Comparison of ENCODE assay signal across 3 cellular contexts in the genomic region with DNA sequence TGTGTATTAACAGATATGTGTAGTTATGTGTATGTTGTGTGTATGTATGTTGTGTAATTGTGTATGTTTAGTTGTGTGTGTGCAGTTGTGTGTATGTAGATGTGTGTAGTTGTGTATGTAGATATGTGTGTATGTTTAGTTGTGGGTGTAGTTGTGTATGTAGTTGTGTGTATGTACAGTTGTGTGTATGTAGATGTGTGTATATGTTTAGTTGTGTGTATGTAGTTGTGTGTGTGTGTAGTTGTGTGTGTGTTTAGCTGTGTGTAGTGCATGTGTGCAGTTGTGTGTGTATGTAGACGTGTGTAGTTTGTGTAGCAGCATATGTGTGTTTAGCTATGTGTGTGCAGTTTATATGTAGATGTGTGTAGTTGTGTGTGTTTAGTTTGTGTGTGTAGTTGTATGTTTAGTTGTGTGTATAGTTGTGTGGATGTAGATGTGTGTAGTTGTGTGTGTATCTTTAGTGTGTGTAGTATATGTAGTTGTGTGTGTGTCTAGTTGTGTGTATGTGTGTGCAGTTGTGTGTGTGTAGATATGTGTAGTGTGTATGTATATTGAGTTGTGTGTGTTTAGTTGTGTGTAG.
TF ChIP-seq lines count a peak whose summit lies in the region.

No MANE protein-coding gene starts in this region.

TF ChIP-seq in GM12891, 5 proteins besides CTCF, POLR2A, EP300 and RAD21:
- no peak for TF ChIP-seq TAF1 (IDR thresholded peaks at IDR 0.05; ENCODE audit: low read depth, low read length)
- TF ChIP-seq POLR2AphosphoS5 (IDR thresholded peaks at IDR 0.05; ENCODE audit: low read depth, low read length) = no peak
- TF ChIP-seq PAX5 (IDR thresholded peaks at IDR 0.05; ENCODE audit: insufficient read depth, low read length, severe bottlenecking) = no peak
- no peak for TF ChIP-seq POU2F2 (IDR thresholded peaks at IDR 0.05; ENCODE audit: low read depth, low read length)
- TF ChIP-seq SPI1 (IDR thresholded peaks at IDR 0.05; ENCODE audit: low read depth, low read length) = no peak

TF ChIP-seq in HEK293T, 16 proteins besides CTCF, POLR2A, EP300 and RAD21:
- TF ChIP-seq L3MBTL2 (conservative IDR thresholded peaks at IDR 0.05) = no peak
- TF ChIP-seq SP1 (IDR thresholded peaks at IDR 0.05) = no peak
- TF ChIP-seq NFRKB (IDR thresholded peaks at IDR 0.05) = no peak
- peak; percentile 69 for TF ChIP-seq TARDBP (IDR thresholded peaks at IDR 0.05)

TF ChIP-seq in K562, 482 proteins besides CTCF, POLR2A, EP300 and RAD21 (continues in another document):
- no peak for TF ChIP-seq KLF6 (CRISPR knock-in tag; IDR thresholded peaks at IDR 0.05; ENCODE audit: borderline replicate concordance)
- peak; percentile 52 for TF ChIP-seq POLR2B (IDR thresholded peaks at IDR 0.05; ENCODE audit: low read depth, partially characterized antibody)
- TF ChIP-seq ZNF282 (CRISPR knock-in tag; IDR thresholded peaks at IDR 0.05) = no peak
- TF ChIP-seq, protein P1, sequence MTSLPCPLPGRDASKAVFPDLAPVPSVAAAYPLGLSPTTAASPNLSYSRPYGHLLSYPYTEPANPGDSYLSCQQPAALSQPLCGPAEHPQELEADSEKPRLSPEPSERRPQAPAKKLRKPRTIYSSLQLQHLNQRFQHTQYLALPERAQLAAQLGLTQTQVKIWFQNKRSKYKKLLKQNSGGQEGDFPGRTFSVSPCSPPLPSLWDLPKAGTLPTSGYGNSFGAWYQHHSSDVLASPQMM (CRISPR knock-in tag; IDR thresholded peaks at IDR 0.05) = no peak
- TF ChIP-seq RAD51 (IDR thresholded peaks at IDR 0.05; ENCODE audit: borderline replicate concordance, low read depth) = no peak
- no peak for TF ChIP-seq KDM5B (IDR thresholded peaks at IDR 0.05; ENCODE audit: insufficient replicate concordance, low read depth, low read length)
- TF ChIP-seq, protein P2, sequence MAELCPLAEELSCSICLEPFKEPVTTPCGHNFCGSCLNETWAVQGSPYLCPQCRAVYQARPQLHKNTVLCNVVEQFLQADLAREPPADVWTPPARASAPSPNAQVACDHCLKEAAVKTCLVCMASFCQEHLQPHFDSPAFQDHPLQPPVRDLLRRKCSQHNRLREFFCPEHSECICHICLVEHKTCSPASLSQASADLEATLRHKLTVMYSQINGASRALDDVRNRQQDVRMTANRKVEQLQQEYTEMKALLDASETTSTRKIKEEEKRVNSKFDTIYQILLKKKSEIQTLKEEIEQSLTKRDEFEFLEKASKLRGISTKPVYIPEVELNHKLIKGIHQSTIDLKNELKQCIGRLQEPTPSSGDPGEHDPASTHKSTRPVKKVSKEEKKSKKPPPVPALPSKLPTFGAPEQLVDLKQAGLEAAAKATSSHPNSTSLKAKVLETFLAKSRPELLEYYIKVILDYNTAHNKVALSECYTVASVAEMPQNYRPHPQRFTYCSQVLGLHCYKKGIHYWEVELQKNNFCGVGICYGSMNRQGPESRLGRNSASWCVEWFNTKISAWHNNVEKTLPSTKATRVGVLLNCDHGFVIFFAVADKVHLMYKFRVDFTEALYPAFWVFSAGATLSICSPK (IDR thresholded peaks at IDR 0.05; ENCODE audit: borderline replicate concordance) = peak; percentile 93; the same call in 1 of the 2 replicates
- no peak for TF ChIP-seq GTF2E2 (tag; IDR thresholded peaks at IDR 0.05)
- TF ChIP-seq PTRF (tag; IDR thresholded peaks at IDR 0.05) = no peak
- TF ChIP-seq, protein P3, sequence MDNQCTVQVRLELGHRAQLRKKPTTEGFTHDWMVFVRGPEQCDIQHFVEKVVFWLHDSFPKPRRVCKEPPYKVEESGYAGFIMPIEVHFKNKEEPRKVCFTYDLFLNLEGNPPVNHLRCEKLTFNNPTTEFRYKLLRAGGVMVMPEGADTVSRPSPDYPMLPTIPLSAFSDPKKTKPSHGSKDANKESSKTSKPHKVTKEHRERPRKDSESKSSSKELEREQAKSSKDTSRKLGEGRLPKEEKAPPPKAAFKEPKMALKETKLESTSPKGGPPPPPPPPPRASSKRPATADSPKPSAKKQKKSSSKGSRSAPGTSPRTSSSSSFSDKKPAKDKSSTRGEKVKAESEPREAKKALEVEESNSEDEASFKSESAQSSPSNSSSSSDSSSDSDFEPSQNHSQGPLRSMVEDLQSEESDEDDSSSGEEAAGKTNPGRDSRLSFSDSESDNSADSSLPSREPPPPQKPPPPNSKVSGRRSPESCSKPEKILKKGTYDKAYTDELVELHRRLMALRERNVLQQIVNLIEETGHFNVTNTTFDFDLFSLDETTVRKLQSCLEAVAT (IDR thresholded peaks at IDR 0.05) = peak; percentile 60 to 76; a peak in 1 of 4 replicates
- TF ChIP-seq ZNF253 (CRISPR knock-in tag; conservative IDR thresholded peaks at IDR 0.05) = no peak
- no peak for TF ChIP-seq ZNF699 (CRISPR knock-in tag; IDR thresholded peaks at IDR 0.05; ENCODE audit: insufficient replicate concordance)
- TF ChIP-seq SOX6 (IDR thresholded peaks at IDR 0.05) = no peak
- TF ChIP-seq NCOR1 (IDR thresholded peaks at IDR 0.05) = 0 out of 2 replicates have a peak, but pooled peaks have one; percentile 7
- TF ChIP-seq, protein P4, sequence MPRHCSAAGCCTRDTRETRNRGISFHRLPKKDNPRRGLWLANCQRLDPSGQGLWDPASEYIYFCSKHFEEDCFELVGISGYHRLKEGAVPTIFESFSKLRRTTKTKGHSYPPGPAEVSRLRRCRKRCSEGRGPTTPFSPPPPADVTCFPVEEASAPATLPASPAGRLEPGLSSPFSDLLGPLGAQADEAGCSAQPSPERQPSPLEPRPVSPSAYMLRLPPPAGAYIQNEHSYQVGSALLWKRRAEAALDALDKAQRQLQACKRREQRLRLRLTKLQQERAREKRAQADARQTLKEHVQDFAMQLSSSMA (CRISPR knock-in tag; IDR thresholded peaks at IDR 0.05) = 0 out of 2 replicates have a peak, but pooled peaks have one; percentile 33
- TF ChIP-seq YBX1 (IDR thresholded peaks at IDR 0.05) = 0 out of 2 replicates have a peak, but pooled peaks have one; percentile 13
- TF ChIP-seq EHMT2 (IDR thresholded peaks at IDR 0.05) = peak; percentile 51; the same call in 1 of the 2 replicates
- TF ChIP-seq, protein P5, sequence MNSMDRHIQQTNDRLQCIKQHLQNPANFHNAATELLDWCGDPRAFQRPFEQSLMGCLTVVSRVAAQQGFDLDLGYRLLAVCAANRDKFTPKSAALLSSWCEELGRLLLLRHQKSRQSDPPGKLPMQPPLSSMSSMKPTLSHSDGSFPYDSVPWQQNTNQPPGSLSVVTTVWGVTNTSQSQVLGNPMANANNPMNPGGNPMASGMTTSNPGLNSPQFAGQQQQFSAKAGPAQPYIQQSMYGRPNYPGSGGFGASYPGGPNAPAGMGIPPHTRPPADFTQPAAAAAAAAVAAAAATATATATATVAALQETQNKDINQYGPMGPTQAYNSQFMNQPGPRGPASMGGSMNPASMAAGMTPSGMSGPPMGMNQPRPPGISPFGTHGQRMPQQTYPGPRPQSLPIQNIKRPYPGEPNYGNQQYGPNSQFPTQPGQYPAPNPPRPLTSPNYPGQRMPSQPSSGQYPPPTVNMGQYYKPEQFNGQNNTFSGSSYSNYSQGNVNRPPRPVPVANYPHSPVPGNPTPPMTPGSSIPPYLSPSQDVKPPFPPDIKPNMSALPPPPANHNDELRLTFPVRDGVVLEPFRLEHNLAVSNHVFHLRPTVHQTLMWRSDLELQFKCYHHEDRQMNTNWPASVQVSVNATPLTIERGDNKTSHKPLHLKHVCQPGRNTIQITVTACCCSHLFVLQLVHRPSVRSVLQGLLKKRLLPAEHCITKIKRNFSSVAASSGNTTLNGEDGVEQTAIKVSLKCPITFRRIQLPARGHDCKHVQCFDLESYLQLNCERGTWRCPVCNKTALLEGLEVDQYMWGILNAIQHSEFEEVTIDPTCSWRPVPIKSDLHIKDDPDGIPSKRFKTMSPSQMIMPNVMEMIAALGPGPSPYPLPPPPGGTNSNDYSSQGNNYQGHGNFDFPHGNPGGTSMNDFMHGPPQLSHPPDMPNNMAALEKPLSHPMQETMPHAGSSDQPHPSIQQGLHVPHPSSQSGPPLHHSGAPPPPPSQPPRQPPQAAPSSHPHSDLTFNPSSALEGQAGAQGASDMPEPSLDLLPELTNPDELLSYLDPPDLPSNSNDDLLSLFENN (IDR thresholded peaks at IDR 0.05; ENCODE audit: low read depth in 2 of 2, low read length in 2 of 2) = no peak
- TF ChIP-seq LARP7 (IDR thresholded peaks at IDR 0.05) = 0 out of 2 replicates have a peak, but pooled peaks have one; percentile 72
- TF ChIP-seq CC2D1A (IDR thresholded peaks at IDR 0.05) = 0 out of 2 replicates have a peak, but pooled peaks have one; percentile 16
- peak; percentile 20 for TF ChIP-seq CREBBP (IDR thresholded peaks at IDR 0.05; ENCODE audit: low read depth, low read length)
- TF ChIP-seq ZBTB17 (CRISPR knock-in tag; IDR thresholded peaks at IDR 0.05) = no peak
- no peak for TF ChIP-seq KAT2B (IDR thresholded peaks at IDR 0.05; ENCODE audit: low read depth, low read length)
- TF ChIP-seq NBN (IDR thresholded peaks at IDR 0.05; ENCODE audit: low read depth) = peak; percentile 55; the same call in 1 of the 2 replicates
- TF ChIP-seq ZZZ3 (IDR thresholded peaks at IDR 0.05) = peak; percentile 12; the same call in 1 of the 2 replicates
- no peak for TF ChIP-seq SAFB (IDR thresholded peaks at IDR 0.05; ENCODE audit: borderline replicate concordance, low read depth, low read length)
- peak; percentile 15 to 58; a peak in 2 of 4 replicates for TF ChIP-seq CSDE1 (IDR thresholded peaks at IDR 0.05)
- TF ChIP-seq MBD2 (IDR thresholded peaks at IDR 0.05; ENCODE audit: borderline replicate concordance, low read depth) = no peak
- peak; percentile 84 for TF ChIP-seq SMARCA5 (IDR thresholded peaks at IDR 0.05)
- no peak for TF ChIP-seq PHF8 (IDR thresholded peaks at IDR 0.05; ENCODE audit: borderline replicate concordance, low read length)
- TF ChIP-seq NFIC (IDR thresholded peaks at IDR 0.05) = peak; percentile 26; the same call in 1 of the 2 replicates
- 0 out of 2 replicates have a peak, but pooled peaks have one; percentile 69 for TF ChIP-seq IRF2 (CRISPR knock-in tag; IDR thresholded peaks at IDR 0.05)
- 0 out of 2 replicates have a peak, but pooled peaks have one; percentile 21 for TF ChIP-seq NR2C2 (CRISPR knock-in tag; IDR thresholded peaks at IDR 0.05)
- TF ChIP-seq NR2C2 (tag; IDR thresholded peaks at IDR 0.05) = no peak
- TF ChIP-seq FIP1L1 (IDR thresholded peaks at IDR 0.05; ENCODE audit: low read depth, low read length, poor library complexity, severe bottlenecking) = no peak
- TF ChIP-seq SMARCE1 (IDR thresholded peaks at IDR 0.05) = no peak
- no peak for TF ChIP-seq CBX5 (IDR thresholded peaks at IDR 0.05; ENCODE audit: borderline replicate concordance, low read depth)
- peak; percentile 47; the same call in 1 of the 2 replicates for TF ChIP-seq MYBL2 (IDR thresholded peaks at IDR 0.05; ENCODE audit: low read depth)
- TF ChIP-seq MYBL2 (CRISPR knock-in tag; IDR thresholded peaks at IDR 0.05; ENCODE audit: borderline replicate concordance) = no peak
- TF ChIP-seq JUN (IDR thresholded peaks at IDR 0.05; ENCODE audit: borderline replicate concordance, low read depth, low read length) = no peak
- no peak for TF ChIP-seq JUN (CRISPR knock-in tag; IDR thresholded peaks at IDR 0.05; ENCODE audit: borderline replicate concordance)
- no peak for TF ChIP-seq MCM5 (IDR thresholded peaks at IDR 0.05; ENCODE audit: low read depth)
- TF ChIP-seq MCM2 (IDR thresholded peaks at IDR 0.05; ENCODE audit: low read depth) = no peak
- TF ChIP-seq KDM1A (IDR thresholded peaks at IDR 0.05) = peak in 1 of 2 experiments; percentile 43; a peak in 1 of 4 replicates
- TF ChIP-seq NR2C1 (IDR thresholded peaks at IDR 0.05) = 0 out of 2 replicates have a peak, but pooled peaks have one; percentile 37
- no peak for TF ChIP-seq NR2C1 (tag; IDR thresholded peaks at IDR 0.05)
- peak in 1 of 2 experiments; percentile 73; a peak in 1 of 4 replicates for TF ChIP-seq ARNT (IDR thresholded peaks at IDR 0.05)
- no peak for TF ChIP-seq MTF1 (CRISPR knock-in tag; IDR thresholded peaks at IDR 0.05; ENCODE audit: borderline replicate concordance)
- TF ChIP-seq, protein P6, sequence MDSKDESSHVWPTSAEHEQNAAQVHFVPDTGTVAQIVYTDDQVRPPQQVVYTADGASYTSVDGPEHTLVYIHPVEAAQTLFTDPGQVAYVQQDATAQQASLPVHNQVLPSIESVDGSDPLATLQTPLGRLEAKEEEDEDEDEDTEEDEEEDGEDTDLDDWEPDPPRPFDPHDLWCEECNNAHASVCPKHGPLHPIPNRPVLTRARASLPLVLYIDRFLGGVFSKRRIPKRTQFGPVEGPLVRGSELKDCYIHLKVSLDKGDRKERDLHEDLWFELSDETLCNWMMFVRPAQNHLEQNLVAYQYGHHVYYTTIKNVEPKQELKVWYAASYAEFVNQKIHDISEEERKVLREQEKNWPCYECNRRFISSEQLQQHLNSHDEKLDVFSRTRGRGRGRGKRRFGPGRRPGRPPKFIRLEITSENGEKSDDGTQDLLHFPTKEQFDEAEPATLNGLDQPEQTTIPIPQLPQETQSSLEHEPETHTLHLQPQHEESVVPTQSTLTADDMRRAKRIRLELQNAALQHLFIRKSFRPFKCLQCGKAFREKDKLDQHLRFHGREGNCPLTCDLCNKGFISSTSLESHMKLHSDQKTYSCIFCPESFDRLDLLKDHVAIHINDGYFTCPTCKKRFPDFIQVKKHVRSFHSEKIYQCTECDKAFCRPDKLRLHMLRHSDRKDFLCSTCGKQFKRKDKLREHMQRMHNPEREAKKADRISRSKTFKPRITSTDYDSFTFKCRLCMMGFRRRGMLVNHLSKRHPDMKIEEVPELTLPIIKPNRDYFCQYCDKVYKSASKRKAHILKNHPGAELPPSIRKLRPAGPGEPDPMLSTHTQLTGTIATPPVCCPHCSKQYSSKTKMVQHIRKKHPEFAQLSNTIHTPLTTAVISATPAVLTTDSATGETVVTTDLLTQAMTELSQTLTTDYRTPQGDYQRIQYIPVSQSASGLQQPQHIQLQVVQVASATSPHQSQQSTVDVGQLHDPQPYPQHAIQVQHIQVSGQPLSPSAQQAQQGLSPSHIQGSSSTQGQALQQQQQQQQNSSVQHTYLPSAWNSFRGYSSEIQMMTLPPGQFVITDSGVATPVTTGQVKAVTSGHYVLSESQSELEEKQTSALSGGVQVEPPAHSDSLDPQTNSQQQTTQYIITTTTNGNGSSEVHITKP (IDR thresholded peaks at IDR 0.05; ENCODE audit: partially characterized antibody) = no peak
- TF ChIP-seq ZNF766 (CRISPR knock-in tag; conservative IDR thresholded peaks at IDR 0.05) = no peak
- TF ChIP-seq HOXB6 (CRISPR knock-in tag; IDR thresholded peaks at IDR 0.05; ENCODE audit: borderline replicate concordance) = no peak
- TF ChIP-seq CREB1 (IDR thresholded peaks at IDR 0.05) = no peak
- no peak for TF ChIP-seq CREB1 (CRISPR knock-in tag; IDR thresholded peaks at IDR 0.05)
